In genomic region chr19:39506598-39506943, GRCh38 we compare ENCODE assay signal across 10 cellular contexts. TPM values are rescaled to one million over a fixed set of nuclear protein-coding genes. Genes with fewer than 3 reads are reported as not detected.
DNase-seq lines count a peak whose midpoint lies in the region; ATAC-seq, FAIRE-seq and TF ChIP-seq lines count a peak whose summit lies in the region.
"Had no signal": no experiment of that assay in that cellular context is flagged by ENCODE, and none has a peak within 500 bp of the region (broad histone marks: within the 10 kb centered on the region; RNA-seq: fewer than 3 reads in every experiment).

No MANE protein-coding gene starts in this region.

- H3K4me2 ChIP-seq in SU-DHL-6 (ENCODE audit: low read depth, low read length, poor library complexity, severe bottlenecking) = peak overlapping the region; percentile 86
- no peak overlapping the region for H3K4me2 ChIP-seq in endothelial cell of umbilical vein (ENCODE audit: insufficient read depth, low read length)

- FAIRE-seq in endothelial cell of umbilical vein (lab: Jason Lieb, UNC) = no peak
- FAIRE-seq: colon had no signal

- BruUV-seq in endothelial cell of umbilical vein (replicated peaks; lab: Mats Ljungman, UMichigan) = no TSS peak

- H3F3A ChIP-seq in SU-DHL-6 (ENCODE audit: insufficient read depth) = no peaks in the 10 kb centered on the region

- no peak for DNase-seq in H7
- DNase-seq in endothelial cell of umbilical vein (ENCODE audit: low read depth, low spot score) = no peak
- DNase-seq in skeletal muscle cell (ENCODE audit: low read depth) = no peak
- no peak for DNase-seq in NCI-H510A treated with DMSO at 0.1 percent for 48 hours (lab: John Stamatoyannopoulos, UW)
- no peak for DNase-seq in lower leg skin (ENCODE audit: low spot score in 2 of 2)
- DNase-seq: MM.1S had no signal

- no peaks in the 10 kb centered on the region for H3K9me2 ChIP-seq in SU-DHL-6 (replicated peaks; ENCODE audit: insufficient read depth, low read length)

- intact Hi-C loops in endothelial cell of umbilical vein (cut with micrococcal nuclease) (no loop called here), lower leg skin (cut with DNase I; ENCODE audit: low total_unique reads) (no loop called here)

- H3K36me3 ChIP-seq in H7 (replicated peaks; ENCODE audit: control insufficient read depth, insufficient read depth, low read length) (no peaks in the 10 kb centered on the region), SU-DHL-6 (ENCODE audit: low read length) (no peaks in the 10 kb centered on the region), endothelial cell of umbilical vein (ENCODE audit: control insufficient read depth in 2 of 2, extremely low read depth in 1 of 2, insufficient read depth in 2 of 2, low read length in 2 of 2) (no peaks in the 10 kb centered on the region)

- dilution Hi-C loops in endothelial cell of umbilical vein (cut with MboI; ENCODE audit: extremely low pct_ligation_motif_present, low sequenced_read_pairs) = no loop called here

- no peaks in the 10 kb centered on the region for H3K79me2 ChIP-seq in SU-DHL-6 (ENCODE audit: insufficient read depth, low read length)
- H3K79me2 ChIP-seq in endothelial cell of umbilical vein (ENCODE audit: control insufficient read depth, insufficient read depth, low read length) = no peaks in the 10 kb centered on the region

- no peaks in the 10 kb centered on the region for H3K9me1 ChIP-seq in endothelial cell of umbilical vein (replicated peaks; ENCODE audit: control insufficient read depth, extremely low read depth, insufficient read depth, low read length)

- CTCF ChIA-PET in endothelial cell of umbilical vein (lab: Charles Lee) = interaction anchor here (1.5 kb wide), 1 partner anchor 26 kb away, joined by 3 read pairs; the partner anchor contains the start of gene EID2B

- H2AFZ ChIP-seq in SU-DHL-6 (ENCODE audit: low read depth, low read length, severe bottlenecking) (no peak overlapping the region), endothelial cell of umbilical vein (ENCODE audit: low read depth, low read length) (peak overlapping the region; percentile 90)

- 32 to 51% methylated on average over 7 of the region's 7 CpGs for WGBS in lower leg skin, 2 donors

- TF ChIP-seq CTCF in SU-DHL-6 (IDR thresholded peaks at IDR 0.05; ENCODE audit: insufficient read depth, low read length, poor library complexity, severe bottlenecking) (no peak), endothelial cell of umbilical vein (IDR thresholded peaks at IDR 0.05; ENCODE audit: extremely low read depth in 1 of 2, insufficient read depth in 1 of 2, low read depth in 1 of 2, low read length in 2 of 2) (no peak), lower leg skin (IDR thresholded peaks at IDR 0.05) (no peak)

- ATAC-seq in GM21423 (IDR thresholded peaks at IDR 0.05; ENCODE audit: unreplicated experiment) = no peak

- H4K20me1 ChIP-seq in SU-DHL-6 (ENCODE audit: low read depth, low read length) (no peaks in the 10 kb centered on the region), endothelial cell of umbilical vein (replicated peaks; ENCODE audit: control insufficient read depth, extremely low read depth, insufficient read depth, low read length) (no peaks in the 10 kb centered on the region)

- TF ChIP-seq POLR2A in endothelial cell of umbilical vein (IDR thresholded peaks at IDR 0.05; ENCODE audit: low read depth, low read length) (no peak), lower leg skin (IDR thresholded peaks at IDR 0.05) (no peak)

- H3K9me3 ChIP-seq in SU-DHL-6 (ENCODE audit: insufficient read depth, low read length) = no peaks in the 10 kb centered on the region
- no peaks in the 10 kb centered on the region for H3K9me3 ChIP-seq in endothelial cell of umbilical vein (replicated peaks; ENCODE audit: control insufficient read depth, insufficient read depth, low read length)

- H3K27me3 ChIP-seq in H7 (ENCODE audit: control insufficient read depth, insufficient read depth, low read length) = peaks cover 70% of the 10 kb centered on the region
- H3K27me3 ChIP-seq in SU-DHL-6 (ENCODE audit: low read length) = no peaks in the 10 kb centered on the region
- H3K27me3 ChIP-seq in endothelial cell of umbilical vein (ENCODE audit: control insufficient read depth in 2 of 2, insufficient read depth in 2 of 2, low read length in 2 of 2) = peaks cover 9 to 13% of the 10 kb centered on the region in 2 experiments

- H3K27ac ChIP-seq in SU-DHL-6 (ENCODE audit: low read depth, low read length) (no peak overlapping the region), endothelial cell of umbilical vein (ENCODE audit: insufficient read depth, low read depth, low read length) (no peak overlapping the region)

- H3K4me1 ChIP-seq in endothelial cell of umbilical vein (ENCODE audit: control insufficient read depth, extremely low read depth, insufficient read depth, low read length) = peaks cover 4% of the 10 kb centered on the region

- H3K9ac ChIP-seq in SU-DHL-6 (ENCODE audit: low read length) (no peak overlapping the region), endothelial cell of umbilical vein (replicated peaks; ENCODE audit: extremely low read depth, insufficient read depth, low read length) (no peak overlapping the region)

- H3K4me3 ChIP-seq in H7 (ENCODE audit: insufficient read depth, low read depth, low read length) (peak overlapping the region; percentile 63; the same call in 1 of the 2 replicates), SU-DHL-6 (ENCODE audit: insufficient read depth, low read length, poor library complexity, severe bottlenecking) (no peak overlapping the region), endothelial cell of umbilical vein (replicated peaks in 1 of 3; ENCODE audit: insufficient read depth in 1 of 3, low read depth in 1 of 3, low read length in 3 of 3) (no peak overlapping the region), skeletal muscle cell (ENCODE audit: low read depth, low read length) (peak overlapping the region; percentile 71), lower leg skin (ENCODE audit: low read depth, poor library complexity, severe bottlenecking) (no peak overlapping the region)

- POLR2A ChIA-PET in endothelial cell of umbilical vein (lab: Charles Lee) = no interaction called here

RNA-seq across cellular contexts. Expression of gene DLL3, which starts 7.8 kb away (rescaled TPM):
- 2.1 and 2.6 TPM in 2 replicates for total RNA-seq in H7 (2014; rRNA removed; shearing (Covaris generic))
- total RNA-seq in endothelial cell of umbilical vein (0.40 and 0.55 TPM in 2 replicates), lower leg skin (under 1 TPM in 1 of 4 donors, not detected in 3; 0.10 TPM)
- 0.73 and 0.89 TPM in 2 replicates for polyA plus RNA-seq in endothelial cell of umbilical vein
- polyA plus RNA-seq in endothelial cell of umbilical vein (2011; cell fraction: cytosol; rRNA removed) = 0.41 and 0.42 TPM in 2 replicates
- 0.11 and 0.21 TPM in 2 replicates for polyA plus RNA-seq in endothelial cell of umbilical vein (2011; cell fraction: nucleus; rRNA removed)
- 0.87 and 1.3 TPM in 2 replicates for polyA plus RNA-seq in endothelial cell of umbilical vein (2012)
- 0.17 and 0.22 TPM in 2 replicates for polyA minus RNA-seq in endothelial cell of umbilical vein
- 0.41 TPM for polyA minus RNA-seq in endothelial cell of umbilical vein (2011; cell fraction: cytosol; rRNA and poly(A)+ RNA removed)
- not detected in 2 replicates for polyA minus RNA-seq in endothelial cell of umbilical vein (2011; cell fraction: nucleus; rRNA and poly(A)+ RNA removed)

RNA-seq across cellular contexts. Expression of gene SELENOV, which starts 8.4 kb away (rescaled TPM):
- total RNA-seq in H7 (2014; rRNA removed; shearing (Covaris generic)) = 3.1 and 4.4 TPM in 2 replicates
- total RNA-seq in endothelial cell of umbilical vein = not detected in 2 replicates
- polyA plus RNA-seq in endothelial cell of umbilical vein = not detected in 2 replicates
- polyA plus RNA-seq in endothelial cell of umbilical vein (2011; cell fraction: cytosol; rRNA removed) = not detected in 2 replicates
- polyA plus RNA-seq in endothelial cell of umbilical vein (2011; cell fraction: nucleus; rRNA removed) = not detected in 2 replicates
- polyA plus RNA-seq in endothelial cell of umbilical vein (2012) = not detected in 2 replicates
- polyA minus RNA-seq in endothelial cell of umbilical vein = not detected in 2 replicates
- polyA minus RNA-seq in endothelial cell of umbilical vein (2011; cell fraction: cytosol; rRNA and poly(A)+ RNA removed) = not detected
- not detected in 2 replicates for polyA minus RNA-seq in endothelial cell of umbilical vein (2011; cell fraction: nucleus; rRNA and poly(A)+ RNA removed)
- total RNA-seq in lower leg skin = not detected
- total RNA-seq: activated CD8-positive, alpha-beta memory T cell treated with anti-CD3 and anti-CD28 coated beads for 36 hours had no signal

RNA-seq across cellular contexts. Expression of gene TIMM50, which starts 25.9 kb away (rescaled TPM):
- 134 and 161 TPM in 2 replicates for total RNA-seq in H7 (2014; rRNA removed; shearing (Covaris generic))
- total RNA-seq in endothelial cell of umbilical vein (85.7 and 86.1 TPM in 2 replicates), lower leg skin (10 to 100 TPM; 35.0 to 41.9 (median 37.1) TPM)
- polyA plus RNA-seq in endothelial cell of umbilical vein = 118 and 124 TPM in 2 replicates
- 87.9 and 99.0 TPM in 2 replicates for polyA plus RNA-seq in endothelial cell of umbilical vein (2011; cell fraction: cytosol; rRNA removed)
- polyA plus RNA-seq in endothelial cell of umbilical vein (2011; cell fraction: nucleus; rRNA removed) = 107 TPM in 2 replicates
- 117 and 118 TPM in 2 replicates for polyA plus RNA-seq in endothelial cell of umbilical vein (2012)
- 69.4 and 108 TPM in 2 replicates for polyA minus RNA-seq in endothelial cell of umbilical vein
- polyA minus RNA-seq in endothelial cell of umbilical vein (2011; cell fraction: cytosol; rRNA and poly(A)+ RNA removed) = 81.6 TPM
- 38.4 and 40.2 TPM in 2 replicates for polyA minus RNA-seq in endothelial cell of umbilical vein (2011; cell fraction: nucleus; rRNA and poly(A)+ RNA removed)

RNA-seq across cellular contexts. Expression of gene EID2B, which starts 26.1 kb away (rescaled TPM):
- 2.4 and 4.0 TPM in 2 replicates for total RNA-seq in H7 (2014; rRNA removed; shearing (Covaris generic))
- 3.0 and 3.9 TPM in 2 replicates for total RNA-seq in endothelial cell of umbilical vein
- polyA plus RNA-seq in endothelial cell of umbilical vein = 1.6 and 1.7 TPM in 2 replicates
- 2.1 and 6.0 TPM in 2 replicates for polyA plus RNA-seq in endothelial cell of umbilical vein (2011; cell fraction: cytosol; rRNA removed)
- 3.5 and 6.3 TPM in 2 replicates for polyA plus RNA-seq in endothelial cell of umbilical vein (2011; cell fraction: nucleus; rRNA removed)
- polyA plus RNA-seq in endothelial cell of umbilical vein (2012) = 2.5 and 4.0 TPM in 2 replicates
- 1.5 and 2.6 TPM in 2 replicates for polyA minus RNA-seq in endothelial cell of umbilical vein
- polyA minus RNA-seq in endothelial cell of umbilical vein (2011; cell fraction: cytosol; rRNA and poly(A)+ RNA removed) = 1.8 TPM
- 1.4 and 1.7 TPM in 2 replicates for polyA minus RNA-seq in endothelial cell of umbilical vein (2011; cell fraction: nucleus; rRNA and poly(A)+ RNA removed)
- 1 to 10 TPM in 2 of 4 donors, under 1 TPM in 2; 0.56 to 1.5 (median 1.0) TPM for total RNA-seq in lower leg skin

RNA-seq across cellular contexts. Expression of gene EID2, which starts 33.4 kb away (rescaled TPM):
- total RNA-seq in H7 (2014; rRNA removed; shearing (Covaris generic)) = 14.9 and 18.4 TPM in 2 replicates
- total RNA-seq in endothelial cell of umbilical vein = 17.4 and 19.2 TPM in 2 replicates
- polyA plus RNA-seq in endothelial cell of umbilical vein = 6.6 TPM in 2 replicates
- polyA plus RNA-seq in endothelial cell of umbilical vein (2011; cell fraction: cytosol; rRNA removed) = 8.4 and 8.6 TPM in 2 replicates
- polyA plus RNA-seq in endothelial cell of umbilical vein (2011; cell fraction: nucleus; rRNA removed) = 3.7 and 5.5 TPM in 2 replicates
- polyA plus RNA-seq in endothelial cell of umbilical vein (2012) = 18.9 and 20.8 TPM in 2 replicates
- 4.0 and 5.4 TPM in 2 replicates for polyA minus RNA-seq in endothelial cell of umbilical vein
- polyA minus RNA-seq in endothelial cell of umbilical vein (2011; cell fraction: cytosol; rRNA and poly(A)+ RNA removed) = 10.4 TPM
- 2.3 and 3.3 TPM in 2 replicates for polyA minus RNA-seq in endothelial cell of umbilical vein (2011; cell fraction: nucleus; rRNA and poly(A)+ RNA removed)
- 10 to 100 TPM; 12.4 to 19.0 (median 14.3) TPM for total RNA-seq in lower leg skin

Comparison
In these comparisons a context has a peak if more than half of its experiments do, and no peak if none do; other contexts are left out.
1. H3K4me3 ChIP-seq: peak in H7 (single experiment) and skeletal muscle cell (single experiment); none in SU-DHL-6 (single experiment), endothelial cell of umbilical vein (0 of 3) and lower leg skin (single experiment).